In the genomic region with DNA sequence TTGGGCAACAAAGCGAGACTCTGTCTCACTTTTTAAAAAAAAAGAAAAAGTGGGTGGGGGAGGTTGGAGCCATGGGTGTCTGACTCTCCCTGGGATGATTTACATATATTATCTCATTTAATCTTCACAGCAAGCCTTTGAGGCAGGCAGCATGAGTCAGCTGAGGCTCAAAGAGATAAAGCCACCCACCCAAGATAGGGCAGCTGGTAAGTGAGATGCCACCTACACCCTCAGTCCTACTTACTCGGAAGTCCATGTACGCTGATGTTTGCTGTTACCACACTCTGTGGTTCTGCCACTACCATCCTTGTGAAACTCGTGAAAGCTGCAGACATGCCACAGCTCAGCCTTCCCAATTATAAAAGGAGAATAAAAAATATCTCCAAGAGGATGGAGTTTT, we compare ENCODE assay signal across 18 cellular contexts.
"Had no signal": no experiment of that assay in that cellular context is flagged by ENCODE, and none has a peak within 500 bp of the region (broad histone marks: within the 10 kb centered on the region; RNA-seq: fewer than 3 reads in every experiment).

No MANE protein-coding gene starts in this region.

- H3K79me2 ChIP-seq: hepatocyte had no signal

- H3K27me3 ChIP-seq: body of pancreas, foreskin keratinocyte, hepatocyte, neural progenitor cell, spleen had no signal

- H2AFZ ChIP-seq: hepatocyte, neural progenitor cell had no signal

- H3K4me2 ChIP-seq: hepatocyte, neural progenitor cell had no signal

- H3K4me1 ChIP-seq: body of pancreas, foreskin keratinocyte, left ventricle myocardium inferior, neural progenitor cell, spleen had no signal

- H3K9ac ChIP-seq: neural progenitor cell had no signal

- H3K27ac ChIP-seq: body of pancreas, foreskin keratinocyte, hepatocyte, left ventricle myocardium inferior, neural progenitor cell, spleen had no signal

- FAIRE-seq: TTC549 had no signal

- ATAC-seq: activated CD4-positive, alpha-beta T cell treated with anti-CD3 and anti-CD28 coated beads for 36 hours; activated CD8-positive, alpha-beta memory T cell treated with anti-CD3 and anti-CD28 coated beads, Interleukin-2, amount 10 ng/mL, durations not matched to agents 7 days and 5 days; body of pancreas; foreskin keratinocyte; stimulated activated naive B cell treated with anti-CD40 and anti-IgM and Interleukin-4, amounts not matched to agents 10 μg/mL and 1 μg/mL and 100 μg/mL, for 72 hours; WTC11 had no signal

- DNase-seq: activated CD4-positive, alpha-beta memory T cell treated with anti-CD3 and anti-CD28 coated beads, Interleukin-2, amount 10 ng/mL, durations not matched to agents 7 days and 5 days; activated CD4-positive, alpha-beta T cell treated with anti-CD3 and anti-CD28 coated beads for 36 hours; activated CD8-positive, alpha-beta memory T cell treated with anti-CD3 and anti-CD28 coated beads, Interleukin-2, amount 10 ng/mL, durations not matched to agents 7 days and 5 days; activated naive CD4-positive, alpha-beta T cell; activated naive CD8-positive, alpha-beta T cell treated with anti-CD3 and anti-CD28 coated beads for 36 hours; body of pancreas; caudate nucleus; foreskin keratinocyte; left ventricle myocardium inferior; mammary epithelial cell; midbrain; spleen; stimulated activated CD4-positive, alpha-beta T cell treated with anti-CD3 and anti-CD28 coated beads, Interleukin-4, amount 100 ng/mL, for 4 hours; stimulated activated naive B cell treated with anti-CD40 and anti-IgM and Interleukin-4, amounts not matched to agents 10 μg/mL and 1 μg/mL and 100 μg/mL, for 72 hours had no signal

- H3K9me3 ChIP-seq: body of pancreas, left ventricle myocardium inferior had no signal

- H3K36me3 ChIP-seq: left ventricle myocardium inferior, neural progenitor cell, spleen had no signal

- H3K4me3 ChIP-seq: body of pancreas, hepatocyte, left ventricle myocardium inferior, neural progenitor cell, spleen had no signal
